ENCODE assay signal across 10 cellular contexts in the genomic region with DNA sequence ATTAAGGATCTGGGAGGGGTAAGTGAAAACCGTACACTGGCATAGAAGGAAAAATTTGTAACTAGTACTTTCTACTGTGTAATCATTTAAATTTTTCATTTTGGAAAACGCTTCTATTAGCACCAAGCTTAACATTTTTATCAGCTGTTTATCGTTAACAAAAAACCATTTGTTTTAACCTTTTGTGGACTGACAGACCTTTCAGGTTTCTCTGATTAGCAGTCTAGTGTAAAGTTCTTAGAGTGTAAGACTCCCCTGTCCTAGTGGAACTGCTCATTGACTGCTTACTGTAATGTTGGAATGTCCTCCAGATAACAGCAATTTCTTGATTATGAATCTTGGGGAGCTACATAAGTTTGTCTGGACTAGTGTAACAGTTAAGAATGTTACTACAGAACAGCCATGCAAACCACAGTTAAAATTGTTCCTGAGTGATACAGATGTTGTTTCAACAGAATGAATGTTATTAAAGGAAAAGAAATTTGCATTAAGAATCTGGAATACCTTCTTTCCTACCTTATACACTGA. TPM values are rescaled to one million over a fixed set of nuclear protein-coding genes. Genes with fewer than 3 reads are reported as not detected.
DNase-seq lines count a peak whose midpoint lies in the region; ATAC-seq and TF ChIP-seq lines count a peak whose summit lies in the region.
"Had no signal": no experiment of that assay in that cellular context is flagged by ENCODE, and none has a peak within 500 bp of the region (broad histone marks: within the 10 kb centered on the region; RNA-seq: fewer than 3 reads in every experiment).

No MANE protein-coding gene starts in this region.

- no peak overlapping the region for H3K27ac Mint-ChIP-seq in naive thymus-derived CD8-positive, alpha-beta T cell

- peaks cover 0 to 32% (median 4%) of the 10 kb centered on the region in 3 donors for H3K36me3 Mint-ChIP-seq in naive thymus-derived CD8-positive, alpha-beta T cell

- H3K27me3 Mint-ChIP-seq in naive thymus-derived CD8-positive, alpha-beta T cell: no peaks in the 10 kb centered on the region

- peaks cover 0 to 4% (median 0%) of the 10 kb centered on the region in 9 donors for H3K9me3 Mint-ChIP-seq in naive thymus-derived CD8-positive, alpha-beta T cell

- TF ChIP-seq CTCF in LNCaP clone FGC (IDR thresholded peaks at IDR 0.05; ENCODE audit: control insufficient read depth, extremely low read depth, insufficient read depth): no peak

- POLR2A ChIA-PET in naive thymus-derived CD8-positive, alpha-beta T cell (lab: Charles Lee): no interaction called here

- peak overlapping the region; percentile 88 for H3K4me3 ChIP-seq in LNCaP clone FGC (ENCODE audit: low read depth, low read length)

- H3K4me3 Mint-ChIP-seq in naive thymus-derived CD8-positive, alpha-beta T cell: peak overlapping the region in 9 of 10 donors; percentile 18 to 95 (median 55)

- DNase-seq in ELR (ENCODE audit: low read depth) (peak; percentile 10), LNCaP clone FGC (ENCODE audit: low read depth) (no peak), astrocyte of the hippocampus (ENCODE audit: low read depth, low spot score) (peak; percentile 36), globus pallidus (ENCODE audit: low spot score) (no peak), HuH-7.5 (ENCODE audit: low spot score) (no peak), 8988T (no peak)
- no peak for DNase-seq in naive thymus-derived CD8-positive, alpha-beta T cell
- DNase-seq: head of caudate nucleus, testis had no signal

- H3K4me1 Mint-ChIP-seq in naive thymus-derived CD8-positive, alpha-beta T cell: peaks cover 19 to 53% (median 45%) of the 10 kb centered on the region in 4 donors

- no peak for ATAC-seq in naive thymus-derived CD8-positive, alpha-beta T cell
- ATAC-seq: sciatic nerve had no signal

RNA-seq across cellular contexts. Expression of gene DBF4, which starts 2.0 kb away (rescaled TPM):
- 10 to 100 TPM; 33.3 to 33.4 TPM for total RNA-seq in naive thymus-derived CD8-positive, alpha-beta T cell
- polyA plus RNA-seq in naive thymus-derived CD8-positive, alpha-beta T cell: 10 to 100 TPM; 23.4 to 32.6 (median 24.6) TPM

RNA-seq across cellular contexts. Expression of gene SLC25A40, which starts 2.1 kb away (rescaled TPM):
- total RNA-seq in naive thymus-derived CD8-positive, alpha-beta T cell: 10 to 100 TPM; 22.9 to 38.1 TPM
- polyA plus RNA-seq in naive thymus-derived CD8-positive, alpha-beta T cell: 10 to 100 TPM in 1 of 3 donors, 1 to 10 TPM in 2; 9.0 to 14.9 (median 9.5) TPM

RNA-seq across cellular contexts. Expression of gene ADAM22, which starts 55.8 kb away (rescaled TPM):
- 1 to 10 TPM; 7.8 to 9.2 TPM for total RNA-seq in naive thymus-derived CD8-positive, alpha-beta T cell
- 1 to 10 TPM in 1 of 3 donors, under 1 TPM in 2; 0.60 to 1.6 (median 0.91) TPM for polyA plus RNA-seq in naive thymus-derived CD8-positive, alpha-beta T cell

Comparison
In these comparisons a context has a peak if more than half of its experiments do, and no peak if none do; other contexts are left out.
1. DNase-seq: peak in ELR (single experiment) and astrocyte of the hippocampus (single experiment); none in LNCaP clone FGC (single experiment), naive thymus-derived CD8-positive, alpha-beta T cell (0 of 10), globus pallidus (single experiment), HuH-7.5 (single experiment) and 8988T (single experiment).